2 cellular contexts compared by ENCODE assay signal in the genomic region with DNA sequence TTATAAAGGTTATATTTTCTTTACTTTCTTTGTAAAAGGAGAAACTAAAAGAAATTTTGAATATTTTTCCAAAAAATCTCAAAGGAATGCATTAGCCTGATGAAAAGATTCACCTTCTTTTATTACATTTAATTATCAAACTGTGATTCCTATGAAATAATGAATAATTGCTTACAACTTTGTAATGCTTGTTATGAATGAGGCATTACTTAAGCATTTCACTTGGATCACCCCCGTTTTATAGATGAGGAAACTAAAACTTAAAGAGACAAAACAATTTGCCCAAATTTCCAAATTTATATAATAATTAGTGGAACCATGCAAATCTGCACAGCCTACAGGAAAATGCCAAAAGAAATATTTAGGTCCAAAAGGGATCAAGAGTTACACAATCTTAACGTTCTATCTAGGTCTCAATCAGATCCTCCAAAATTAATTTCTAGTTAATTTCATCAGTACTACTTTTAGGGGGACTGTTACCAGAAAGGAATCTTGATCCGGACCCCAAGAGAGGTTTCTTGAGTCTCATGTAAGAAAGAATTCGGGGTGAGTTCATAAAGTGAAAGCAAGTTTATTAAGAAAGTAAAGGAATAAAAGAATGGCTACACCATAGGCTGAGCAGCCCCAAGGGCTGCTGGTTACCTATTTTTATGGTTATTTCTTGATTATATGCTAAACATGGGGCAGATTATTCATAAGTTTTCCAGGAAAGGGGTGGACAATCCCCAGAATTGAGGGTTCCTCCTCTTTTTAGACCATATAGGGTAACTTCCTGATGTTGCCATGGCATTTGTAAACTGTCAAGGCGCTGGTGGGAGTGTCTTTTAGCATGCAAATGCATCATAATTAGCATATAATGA.
TF ChIP-seq lines count a peak whose summit lies in the region.

No MANE protein-coding gene starts in this region.

TF ChIP-seq in HepG2, 621 proteins besides CTCF, POLR2A, EP300 and RAD21 (continued from another document and continues in another):
- TF ChIP-seq JARID2 (CRISPR knock-in tag; IDR thresholded peaks at IDR 0.05; ENCODE audit: insufficient replicate concordance) (no peak), ZNF607 (CRISPR knock-in tag; IDR thresholded peaks at IDR 0.05; ENCODE audit: borderline replicate concordance) (no peak), ZNF30 (CRISPR knock-in tag; IDR thresholded peaks at IDR 0.05) (no peak), ZNF24 (IDR thresholded peaks at IDR 0.05) (no peak), TCF7 (IDR thresholded peaks at IDR 0.05; ENCODE audit: low read depth) (no peak), ZNF282 (IDR thresholded peaks at IDR 0.05; ENCODE audit: partially characterized antibody) (no peak), PRPF4 (IDR thresholded peaks at IDR 0.05; ENCODE audit: low read depth, low read length, poor library complexity, severe bottlenecking) (no peak), ZNF205 (CRISPR knock-in tag; IDR thresholded peaks at IDR 0.05) (no peak), ZNF558 (CRISPR knock-in tag; IDR thresholded peaks at IDR 0.05; ENCODE audit: borderline replicate concordance) (no peak), RFX3 (CRISPR knock-in tag; IDR thresholded peaks at IDR 0.05) (no peak), ZNF207 (IDR thresholded peaks at IDR 0.05; ENCODE audit: borderline replicate concordance) (no peak)
- TF ChIP-seq, protein P1, sequence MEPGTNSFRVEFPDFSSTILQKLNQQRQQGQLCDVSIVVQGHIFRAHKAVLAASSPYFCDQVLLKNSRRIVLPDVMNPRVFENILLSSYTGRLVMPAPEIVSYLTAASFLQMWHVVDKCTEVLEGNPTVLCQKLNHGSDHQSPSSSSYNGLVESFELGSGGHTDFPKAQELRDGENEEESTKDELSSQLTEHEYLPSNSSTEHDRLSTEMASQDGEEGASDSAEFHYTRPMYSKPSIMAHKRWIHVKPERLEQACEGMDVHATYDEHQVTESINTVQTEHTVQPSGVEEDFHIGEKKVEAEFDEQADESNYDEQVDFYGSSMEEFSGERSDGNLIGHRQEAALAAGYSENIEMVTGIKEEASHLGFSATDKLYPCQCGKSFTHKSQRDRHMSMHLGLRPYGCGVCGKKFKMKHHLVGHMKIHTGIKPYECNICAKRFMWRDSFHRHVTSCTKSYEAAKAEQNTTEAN (CRISPR knock-in tag; conservative IDR thresholded peaks at IDR 0.05): no peak
- TF ChIP-seq, protein P2, sequence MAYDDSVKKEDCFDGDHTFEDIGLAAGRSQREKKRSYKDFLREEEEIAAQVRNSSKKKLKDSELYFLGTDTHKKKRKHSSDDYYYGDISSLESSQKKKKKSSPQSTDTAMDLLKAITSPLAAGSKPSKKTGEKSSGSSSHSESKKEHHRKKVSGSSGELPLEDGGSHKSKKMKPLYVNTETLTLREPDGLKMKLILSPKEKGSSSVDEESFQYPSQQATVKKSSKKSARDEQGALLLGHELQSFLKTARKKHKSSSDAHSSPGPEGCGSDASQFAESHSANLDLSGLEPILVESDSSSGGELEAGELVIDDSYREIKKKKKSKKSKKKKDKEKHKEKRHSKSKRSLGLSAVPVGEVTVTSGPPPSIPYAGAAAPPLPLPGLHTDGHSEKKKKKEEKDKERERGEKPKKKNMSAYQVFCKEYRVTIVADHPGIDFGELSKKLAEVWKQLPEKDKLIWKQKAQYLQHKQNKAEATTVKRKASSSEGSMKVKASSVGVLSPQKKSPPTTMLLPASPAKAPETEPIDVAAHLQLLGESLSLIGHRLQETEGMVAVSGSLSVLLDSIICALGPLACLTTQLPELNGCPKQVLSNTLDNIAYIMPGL (CRISPR knock-in tag; IDR thresholded peaks at IDR 0.05; ENCODE audit: borderline replicate concordance in 1 of 2, low read depth in 1 of 2): no peak
- TF ChIP-seq, protein P3, sequence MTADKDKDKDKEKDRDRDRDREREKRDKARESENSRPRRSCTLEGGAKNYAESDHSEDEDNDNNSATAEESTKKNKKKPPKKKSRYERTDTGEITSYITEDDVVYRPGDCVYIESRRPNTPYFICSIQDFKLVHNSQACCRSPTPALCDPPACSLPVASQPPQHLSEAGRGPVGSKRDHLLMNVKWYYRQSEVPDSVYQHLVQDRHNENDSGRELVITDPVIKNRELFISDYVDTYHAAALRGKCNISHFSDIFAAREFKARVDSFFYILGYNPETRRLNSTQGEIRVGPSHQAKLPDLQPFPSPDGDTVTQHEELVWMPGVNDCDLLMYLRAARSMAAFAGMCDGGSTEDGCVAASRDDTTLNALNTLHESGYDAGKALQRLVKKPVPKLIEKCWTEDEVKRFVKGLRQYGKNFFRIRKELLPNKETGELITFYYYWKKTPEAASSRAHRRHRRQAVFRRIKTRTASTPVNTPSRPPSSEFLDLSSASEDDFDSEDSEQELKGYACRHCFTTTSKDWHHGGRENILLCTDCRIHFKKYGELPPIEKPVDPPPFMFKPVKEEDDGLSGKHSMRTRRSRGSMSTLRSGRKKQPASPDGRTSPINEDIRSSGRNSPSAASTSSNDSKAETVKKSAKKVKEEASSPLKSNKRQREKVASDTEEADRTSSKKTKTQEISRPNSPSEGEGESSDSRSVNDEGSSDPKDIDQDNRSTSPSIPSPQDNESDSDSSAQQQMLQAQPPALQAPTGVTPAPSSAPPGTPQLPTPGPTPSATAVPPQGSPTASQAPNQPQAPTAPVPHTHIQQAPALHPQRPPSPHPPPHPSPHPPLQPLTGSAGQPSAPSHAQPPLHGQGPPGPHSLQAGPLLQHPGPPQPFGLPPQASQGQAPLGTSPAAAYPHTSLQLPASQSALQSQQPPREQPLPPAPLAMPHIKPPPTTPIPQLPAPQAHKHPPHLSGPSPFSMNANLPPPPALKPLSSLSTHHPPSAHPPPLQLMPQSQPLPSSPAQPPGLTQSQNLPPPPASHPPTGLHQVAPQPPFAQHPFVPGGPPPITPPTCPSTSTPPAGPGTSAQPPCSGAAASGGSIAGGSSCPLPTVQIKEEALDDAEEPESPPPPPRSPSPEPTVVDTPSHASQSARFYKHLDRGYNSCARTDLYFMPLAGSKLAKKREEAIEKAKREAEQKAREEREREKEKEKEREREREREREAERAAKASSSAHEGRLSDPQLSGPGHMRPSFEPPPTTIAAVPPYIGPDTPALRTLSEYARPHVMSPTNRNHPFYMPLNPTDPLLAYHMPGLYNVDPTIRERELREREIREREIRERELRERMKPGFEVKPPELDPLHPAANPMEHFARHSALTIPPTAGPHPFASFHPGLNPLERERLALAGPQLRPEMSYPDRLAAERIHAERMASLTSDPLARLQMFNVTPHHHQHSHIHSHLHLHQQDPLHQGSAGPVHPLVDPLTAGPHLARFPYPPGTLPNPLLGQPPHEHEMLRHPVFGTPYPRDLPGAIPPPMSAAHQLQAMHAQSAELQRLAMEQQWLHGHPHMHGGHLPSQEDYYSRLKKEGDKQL (CRISPR knock-in tag; IDR thresholded peaks at IDR 0.05; ENCODE audit: low read depth): no peak
- TF ChIP-seq, protein P4, sequence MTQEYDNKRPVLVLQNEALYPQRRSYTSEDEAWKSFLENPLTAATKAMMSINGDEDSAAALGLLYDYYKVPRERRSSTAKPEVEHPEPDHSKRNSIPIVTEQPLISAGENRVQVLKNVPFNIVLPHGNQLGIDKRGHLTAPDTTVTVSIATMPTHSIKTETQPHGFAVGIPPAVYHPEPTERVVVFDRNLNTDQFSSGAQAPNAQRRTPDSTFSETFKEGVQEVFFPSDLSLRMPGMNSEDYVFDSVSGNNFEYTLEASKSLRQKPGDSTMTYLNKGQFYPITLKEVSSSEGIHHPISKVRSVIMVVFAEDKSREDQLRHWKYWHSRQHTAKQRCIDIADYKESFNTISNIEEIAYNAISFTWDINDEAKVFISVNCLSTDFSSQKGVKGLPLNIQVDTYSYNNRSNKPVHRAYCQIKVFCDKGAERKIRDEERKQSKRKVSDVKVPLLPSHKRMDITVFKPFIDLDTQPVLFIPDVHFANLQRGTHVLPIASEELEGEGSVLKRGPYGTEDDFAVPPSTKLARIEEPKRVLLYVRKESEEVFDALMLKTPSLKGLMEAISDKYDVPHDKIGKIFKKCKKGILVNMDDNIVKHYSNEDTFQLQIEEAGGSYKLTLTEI (CRISPR knock-in tag; conservative IDR thresholded peaks at IDR 0.05): no peak

TF ChIP-seq in H1, 55 proteins besides CTCF, POLR2A, EP300 and RAD21 (continued from another document):
- TF ChIP-seq, protein P5, sequence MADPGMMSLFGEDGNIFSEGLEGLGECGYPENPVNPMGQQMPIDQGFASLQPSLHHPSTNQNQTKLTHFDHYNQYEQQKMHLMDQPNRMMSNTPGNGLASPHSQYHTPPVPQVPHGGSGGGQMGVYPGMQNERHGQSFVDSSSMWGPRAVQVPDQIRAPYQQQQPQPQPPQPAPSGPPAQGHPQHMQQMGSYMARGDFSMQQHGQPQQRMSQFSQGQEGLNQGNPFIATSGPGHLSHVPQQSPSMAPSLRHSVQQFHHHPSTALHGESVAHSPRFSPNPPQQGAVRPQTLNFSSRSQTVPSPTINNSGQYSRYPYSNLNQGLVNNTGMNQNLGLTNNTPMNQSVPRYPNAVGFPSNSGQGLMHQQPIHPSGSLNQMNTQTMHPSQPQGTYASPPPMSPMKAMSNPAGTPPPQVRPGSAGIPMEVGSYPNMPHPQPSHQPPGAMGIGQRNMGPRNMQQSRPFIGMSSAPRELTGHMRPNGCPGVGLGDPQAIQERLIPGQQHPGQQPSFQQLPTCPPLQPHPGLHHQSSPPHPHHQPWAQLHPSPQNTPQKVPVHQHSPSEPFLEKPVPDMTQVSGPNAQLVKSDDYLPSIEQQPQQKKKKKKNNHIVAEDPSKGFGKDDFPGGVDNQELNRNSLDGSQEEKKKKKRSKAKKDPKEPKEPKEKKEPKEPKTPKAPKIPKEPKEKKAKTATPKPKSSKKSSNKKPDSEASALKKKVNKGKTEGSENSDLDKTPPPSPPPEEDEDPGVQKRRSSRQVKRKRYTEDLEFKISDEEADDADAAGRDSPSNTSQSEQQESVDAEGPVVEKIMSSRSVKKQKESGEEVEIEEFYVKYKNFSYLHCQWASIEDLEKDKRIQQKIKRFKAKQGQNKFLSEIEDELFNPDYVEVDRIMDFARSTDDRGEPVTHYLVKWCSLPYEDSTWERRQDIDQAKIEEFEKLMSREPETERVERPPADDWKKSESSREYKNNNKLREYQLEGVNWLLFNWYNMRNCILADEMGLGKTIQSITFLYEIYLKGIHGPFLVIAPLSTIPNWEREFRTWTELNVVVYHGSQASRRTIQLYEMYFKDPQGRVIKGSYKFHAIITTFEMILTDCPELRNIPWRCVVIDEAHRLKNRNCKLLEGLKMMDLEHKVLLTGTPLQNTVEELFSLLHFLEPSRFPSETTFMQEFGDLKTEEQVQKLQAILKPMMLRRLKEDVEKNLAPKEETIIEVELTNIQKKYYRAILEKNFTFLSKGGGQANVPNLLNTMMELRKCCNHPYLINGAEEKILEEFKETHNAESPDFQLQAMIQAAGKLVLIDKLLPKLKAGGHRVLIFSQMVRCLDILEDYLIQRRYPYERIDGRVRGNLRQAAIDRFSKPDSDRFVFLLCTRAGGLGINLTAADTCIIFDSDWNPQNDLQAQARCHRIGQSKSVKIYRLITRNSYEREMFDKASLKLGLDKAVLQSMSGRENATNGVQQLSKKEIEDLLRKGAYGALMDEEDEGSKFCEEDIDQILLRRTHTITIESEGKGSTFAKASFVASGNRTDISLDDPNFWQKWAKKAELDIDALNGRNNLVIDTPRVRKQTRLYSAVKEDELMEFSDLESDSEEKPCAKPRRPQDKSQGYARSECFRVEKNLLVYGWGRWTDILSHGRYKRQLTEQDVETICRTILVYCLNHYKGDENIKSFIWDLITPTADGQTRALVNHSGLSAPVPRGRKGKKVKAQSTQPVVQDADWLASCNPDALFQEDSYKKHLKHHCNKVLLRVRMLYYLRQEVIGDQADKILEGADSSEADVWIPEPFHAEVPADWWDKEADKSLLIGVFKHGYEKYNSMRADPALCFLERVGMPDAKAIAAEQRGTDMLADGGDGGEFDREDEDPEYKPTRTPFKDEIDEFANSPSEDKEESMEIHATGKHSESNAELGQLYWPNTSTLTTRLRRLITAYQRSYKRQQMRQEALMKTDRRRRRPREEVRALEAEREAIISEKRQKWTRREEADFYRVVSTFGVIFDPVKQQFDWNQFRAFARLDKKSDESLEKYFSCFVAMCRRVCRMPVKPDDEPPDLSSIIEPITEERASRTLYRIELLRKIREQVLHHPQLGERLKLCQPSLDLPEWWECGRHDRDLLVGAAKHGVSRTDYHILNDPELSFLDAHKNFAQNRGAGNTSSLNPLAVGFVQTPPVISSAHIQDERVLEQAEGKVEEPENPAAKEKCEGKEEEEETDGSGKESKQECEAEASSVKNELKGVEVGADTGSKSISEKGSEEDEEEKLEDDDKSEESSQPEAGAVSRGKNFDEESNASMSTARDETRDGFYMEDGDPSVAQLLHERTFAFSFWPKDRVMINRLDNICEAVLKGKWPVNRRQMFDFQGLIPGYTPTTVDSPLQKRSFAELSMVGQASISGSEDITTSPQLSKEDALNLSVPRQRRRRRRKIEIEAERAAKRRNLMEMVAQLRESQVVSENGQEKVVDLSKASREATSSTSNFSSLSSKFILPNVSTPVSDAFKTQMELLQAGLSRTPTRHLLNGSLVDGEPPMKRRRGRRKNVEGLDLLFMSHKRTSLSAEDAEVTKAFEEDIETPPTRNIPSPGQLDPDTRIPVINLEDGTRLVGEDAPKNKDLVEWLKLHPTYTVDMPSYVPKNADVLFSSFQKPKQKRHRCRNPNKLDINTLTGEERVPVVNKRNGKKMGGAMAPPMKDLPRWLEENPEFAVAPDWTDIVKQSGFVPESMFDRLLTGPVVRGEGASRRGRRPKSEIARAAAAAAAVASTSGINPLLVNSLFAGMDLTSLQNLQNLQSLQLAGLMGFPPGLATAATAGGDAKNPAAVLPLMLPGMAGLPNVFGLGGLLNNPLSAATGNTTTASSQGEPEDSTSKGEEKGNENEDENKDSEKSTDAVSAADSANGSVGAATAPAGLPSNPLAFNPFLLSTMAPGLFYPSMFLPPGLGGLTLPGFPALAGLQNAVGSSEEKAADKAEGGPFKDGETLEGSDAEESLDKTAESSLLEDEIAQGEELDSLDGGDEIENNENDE (IDR thresholded peaks at IDR 0.05; ENCODE audit: insufficient replicate concordance, low read length): no peak
- TF ChIP-seq SIN3A (conservative IDR thresholded peaks at IDR 0.05 in 1 of 2, IDR thresholded peaks at IDR 0.05 in 1 of 2; ENCODE audit: low read depth in 1 of 2, low read length in 2 of 2) (no peak), SRF (IDR thresholded peaks at IDR 0.05; ENCODE audit: low read depth, low read length) (peak; percentile 34; the same call in 1 of the 2 replicates), SAP30 (IDR thresholded peaks at IDR 0.05; ENCODE audit: insufficient read depth, insufficient replicate concordance, low read length) (no peak)
